In the genomic region with DNA sequence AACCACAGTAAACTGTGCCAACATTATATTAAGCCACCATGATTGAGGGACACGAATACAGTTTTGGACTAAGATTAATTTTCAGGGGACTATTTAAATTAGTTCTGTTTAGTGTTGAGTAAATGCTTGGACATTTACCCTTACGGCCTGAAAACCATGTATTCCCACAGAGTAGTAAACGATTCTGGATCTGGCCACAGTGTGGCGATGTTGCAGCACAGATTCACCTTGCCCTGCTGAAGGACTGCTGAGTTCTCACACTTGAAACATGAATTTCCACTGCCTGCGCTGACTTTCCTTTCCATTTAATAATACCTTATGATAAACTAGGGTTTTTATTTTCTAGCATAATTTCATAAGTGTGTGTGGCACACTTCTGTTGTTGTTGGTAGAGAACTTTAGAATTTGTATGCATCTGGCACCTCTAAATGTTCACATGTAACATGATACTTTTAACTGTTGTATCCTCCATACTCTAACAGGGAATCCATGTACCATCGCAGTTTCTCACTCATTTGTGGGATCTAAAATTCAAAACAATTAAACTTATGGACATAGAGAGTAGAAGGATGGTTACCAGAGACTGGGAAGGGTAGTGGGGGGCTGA, we compare ENCODE assay signal across 9 cellular contexts. TPM values are rescaled to one million over a fixed set of nuclear protein-coding genes. Genes with fewer than 3 reads are reported as not detected.
A peak's percentile ranks its signal among the peaks of the same experiment; 100 is the strongest.
DNase-seq lines count a peak whose midpoint lies in the region; ATAC-seq and TF ChIP-seq lines count a peak whose summit lies in the region.
"Had no signal": no experiment of that assay in that cellular context is flagged by ENCODE, and none has a peak within 500 bp of the region (broad histone marks: within the 10 kb centered on the region; RNA-seq: fewer than 3 reads in every experiment).

No MANE protein-coding gene starts in this region.

- no peaks in the 10 kb centered on the region for H3K9me3 ChIP-seq in neural progenitor cell (ENCODE audit: low read depth)

- H3K4me3 ChIP-seq in neural progenitor cell: no peak overlapping the region

- no peak overlapping the region for H3K4me2 ChIP-seq in neural progenitor cell

- peak; percentile 88 for ATAC-seq in GM19397 (IDR thresholded peaks at IDR 0.05; ENCODE audit: unreplicated experiment)
- peak; percentile 93 for ATAC-seq in HG03439 (IDR thresholded peaks at IDR 0.05; ENCODE audit: unreplicated experiment)

- H3K9ac ChIP-seq in neural progenitor cell: no peak overlapping the region

- H3K36me3 Mint-ChIP-seq in neural progenitor cell: no peaks in the 10 kb centered on the region
- no peaks in the 10 kb centered on the region for H3K36me3 Mint-ChIP-seq in type B pancreatic cell
- H3K36me3 Mint-ChIP-seq: activated naive CD8-positive, alpha-beta T cell had no signal

- no peaks in the 10 kb centered on the region for H3K4me1 ChIP-seq in neural progenitor cell

- H3K27me3 ChIP-seq in neural progenitor cell: no peaks in the 10 kb centered on the region

- no peak overlapping the region for H2AFZ ChIP-seq in neural progenitor cell (replicated peaks)

- no peak overlapping the region for H3K27ac ChIP-seq in neural progenitor cell

- H3K27ac Mint-ChIP-seq in neural progenitor cell: no peak overlapping the region
- H3K27ac Mint-ChIP-seq in type B pancreatic cell: no peak overlapping the region
- H3K27ac Mint-ChIP-seq: activated naive CD8-positive, alpha-beta T cell had no signal

- no peak overlapping the region for H3K4me3 Mint-ChIP-seq in neural progenitor cell
- H3K4me3 Mint-ChIP-seq in type B pancreatic cell: no peak overlapping the region
- H3K4me3 Mint-ChIP-seq: activated naive CD8-positive, alpha-beta T cell had no signal

- no peaks in the 10 kb centered on the region for H3K79me2 ChIP-seq in neural progenitor cell (ENCODE audit: low read depth)

- peak; percentile 68 for DNase-seq in D341Med (ENCODE audit: low spot score)
- peak; percentile 75 for DNase-seq in NCI-H82 (lab: John Stamatoyannopoulos, UW)
- peak; percentile 29 for DNase-seq in activated CD8-positive, alpha-beta memory T cell treated with anti-CD3 and anti-CD28 coated beads, Interleukin-2, amount 50 U/mL, for 4 hours
- DNase-seq in fibroblast of gingiva (ENCODE audit: low read depth): peak; percentile 66
- DNase-seq in neural progenitor cell (ENCODE audit: low spot score): peak; percentile 71
- peak; percentile 74 for DNase-seq in type B pancreatic cell (ENCODE audit: extremely low spot score, unreplicated experiment)

- TF ChIP-seq CTCF in neural progenitor cell (IDR thresholded peaks at IDR 0.05) (peak; percentile 91), type B pancreatic cell (conservative IDR thresholded peaks at IDR 0.05) (peak; percentile 94)

- no peaks in the 10 kb centered on the region for H3K36me3 ChIP-seq in neural progenitor cell

- peaks cover 4% of the 10 kb centered on the region for H3K9me3 Mint-ChIP-seq in neural progenitor cell
- H3K9me3 Mint-ChIP-seq in type B pancreatic cell: no peaks in the 10 kb centered on the region

- no peaks in the 10 kb centered on the region for H3F3A ChIP-seq in neural progenitor cell (ENCODE audit: low read depth)

- H3K4me1 Mint-ChIP-seq in neural progenitor cell (peaks cover 4% of the 10 kb centered on the region), type B pancreatic cell (ENCODE audit: unreplicated experiment) (peaks cover 12% of the 10 kb centered on the region)

- no peaks in the 10 kb centered on the region for H4K20me1 ChIP-seq in neural progenitor cell (ENCODE audit: low read depth)

- H3K27me3 Mint-ChIP-seq in neural progenitor cell (ENCODE audit: insufficient read depth, low read depth) (peaks cover 2% of the 10 kb centered on the region), type B pancreatic cell (peaks cover 21% of the 10 kb centered on the region)

RNA-seq across cellular contexts. Expression of gene C3orf38, which starts 53.9 kb away (rescaled TPM):
- 40.8 and 61.6 TPM in 2 replicates for total RNA-seq in neural progenitor cell (ENCODE audit: low replicate concordance)
- total RNA-seq in type B pancreatic cell (ENCODE audit: low replicate concordance): 27.2 and 31.1 TPM in 2 replicates
